Comparison of ENCODE assay signal across 18 cellular contexts in the genomic region with DNA sequence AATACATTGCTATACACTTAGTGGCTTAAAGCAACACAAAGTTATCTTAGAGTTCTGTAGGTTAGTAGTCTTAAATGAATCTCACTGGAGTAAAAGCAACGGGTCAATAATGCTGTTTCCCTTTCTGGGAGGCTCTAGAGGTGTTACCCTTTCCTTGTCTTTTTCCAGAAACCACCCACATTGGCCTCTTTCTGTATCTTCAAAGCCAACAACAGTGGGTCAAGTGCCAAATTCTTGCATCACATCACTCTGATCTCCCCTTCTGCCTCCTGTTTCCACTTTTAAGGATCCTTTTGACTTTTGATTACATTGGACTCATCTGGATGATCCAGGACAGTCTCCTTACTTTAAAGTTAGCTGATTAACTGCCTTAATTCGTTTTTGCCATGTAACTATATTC.
"Had no signal": no experiment of that assay in that cellular context is flagged by ENCODE, and none has a peak within 500 bp of the region (broad histone marks: within the 10 kb centered on the region; RNA-seq: fewer than 3 reads in every experiment).

No MANE protein-coding gene starts in this region.

- H3K4me1 ChIP-seq: parathyroid adenoma had no signal

- H2AFZ ChIP-seq: parathyroid adenoma had no signal

- H3K36me3 ChIP-seq: heart left ventricle, transverse colon, vagina had no signal

- DNase-seq: activated CD4-positive, alpha-beta T cell treated with anti-CD3 and anti-CD28 coated beads for 1 hour; activated CD4-positive, alpha-beta T cell treated with anti-CD3 and anti-CD28 coated beads, Interleukin-2, amount 50 U/mL, for 4 hours; activated naive CD4-positive, alpha-beta T cell treated with anti-CD3 and anti-CD28 coated beads, Interleukin-2, amount 10 ng/mL, durations not matched to agents 7 days and 5 days; activated T-cell treated with anti-CD3 and anti-CD28 coated beads for 4 hours; endodermal cell; heart left ventricle; mucosa of descending colon; naive thymus-derived CD4-positive, alpha-beta T cell; retina; small intestine; stimulated activated CD4-positive, alpha-beta T cell treated with anti-CD3 and anti-CD28 coated beads, Interleukin-4, amount 100 ng/mL, for 4 hours; stimulated activated CD8-positive, alpha-beta memory T cell treated with anti-CD3 and anti-CD28 coated beads, Interleukin-4, amount 100 ng/mL, for 48 hours; stimulated activated naive CD4-positive, alpha-beta T cell treated with Interleukin-2 at 50 U/mL for 16 hours; substantia nigra; transverse colon had no signal

- ATAC-seq: activated T-helper 17 cell treated with anti-CD3 and anti-CD28 coated beads, Interleukin-2, amount 50 U/mL, for 72 hours; mucosa of descending colon; naive thymus-derived CD4-positive, alpha-beta T cell had no signal

- H3K27ac ChIP-seq: heart left ventricle, parathyroid adenoma, transverse colon, vagina had no signal

- H3K27me3 ChIP-seq: heart left ventricle, transverse colon, vagina had no signal

- H3K4me3 ChIP-seq: heart left ventricle, mucosa of descending colon, transverse colon, vagina had no signal

- H3K9me3 ChIP-seq: heart left ventricle, mucosa of descending colon, transverse colon, vagina had no signal

- H3K79me2 ChIP-seq: parathyroid adenoma had no signal

- H3K9ac ChIP-seq: parathyroid adenoma had no signal
